20 cellular contexts compared by ENCODE assay signal in the genomic region with DNA sequence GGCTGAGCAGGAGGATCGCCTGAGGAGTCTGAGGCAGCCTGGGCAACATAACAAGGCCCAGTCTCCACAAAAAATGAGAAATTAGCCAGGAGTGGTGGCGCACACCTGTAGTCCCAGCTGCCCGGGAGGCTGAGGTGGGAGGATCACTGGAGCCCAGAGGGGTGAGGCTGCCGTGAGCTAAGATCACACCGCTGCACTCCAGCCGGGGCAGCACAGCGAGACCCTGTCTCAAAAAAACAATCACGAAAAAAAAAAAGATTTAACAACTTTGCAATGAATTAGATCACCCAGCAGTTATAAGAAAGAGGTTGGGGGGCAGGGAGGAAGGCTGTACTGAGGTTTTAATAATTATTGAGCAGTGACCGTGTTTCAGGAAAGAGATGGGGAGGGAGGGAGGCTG.
"Had no signal": no experiment of that assay in that cellular context is flagged by ENCODE, and none has a peak within 500 bp of the region (broad histone marks: within the 10 kb centered on the region; RNA-seq: fewer than 3 reads in every experiment).

No MANE protein-coding gene starts in this region.

- H3K4me3 ChIP-seq: ascending aorta, breast epithelium, esophagus squamous epithelium, mucosa of descending colon, tibial nerve, uterus had no signal

- H3K4me3 Mint-ChIP-seq: activated CD4-positive, alpha-beta T cell treated with anti-CD3 and anti-CD28 coated beads for 36 hours; activated naive CD4-positive, alpha-beta T cell treated with anti-CD3 and anti-CD28 coated beads, Interleukin-2, amount 50 U/mL, for 24 hours; dendritic cell treated with granulocyte-macrophage colony-stimulating factor and Interleukin-4, amounts not matched to agents 40 ng/mL and 50 ng/mL, for 4 days; naive thymus-derived CD8-positive, alpha-beta T cell; T-helper 2 cell treated with Interferon-gamma antibody and Interleukin-4, amounts not matched to agents 5 μg/mL and 100 μg/mL, for 36 hours had no signal

- H3K36me3 ChIP-seq: ascending aorta, breast epithelium, tibial nerve, uterus had no signal

- H3K27ac Mint-ChIP-seq: activated CD4-positive, alpha-beta T cell treated with anti-CD3 and anti-CD28 coated beads for 36 hours; activated naive CD4-positive, alpha-beta T cell treated with anti-CD3 and anti-CD28 coated beads, Interleukin-2, amount 50 U/mL, for 24 hours; dendritic cell treated with granulocyte-macrophage colony-stimulating factor and Interleukin-4, amounts not matched to agents 40 ng/mL and 50 ng/mL, for 4 days; naive thymus-derived CD8-positive, alpha-beta T cell; T-helper 2 cell treated with Interferon-gamma antibody and Interleukin-4, amounts not matched to agents 5 μg/mL and 100 μg/mL, for 36 hours had no signal

- H3K9me3 ChIP-seq: ascending aorta, breast epithelium, esophagus squamous epithelium, mucosa of descending colon, tibial nerve, uterus had no signal

- H3K9me3 Mint-ChIP-seq: activated naive CD4-positive, alpha-beta T cell treated with anti-CD3 and anti-CD28 coated beads, Interleukin-2, amount 50 U/mL, for 24 hours; dendritic cell treated with granulocyte-macrophage colony-stimulating factor and Interleukin-4, amounts not matched to agents 40 ng/mL and 50 ng/mL, for 4 days; naive thymus-derived CD8-positive, alpha-beta T cell; T-helper 2 cell treated with Interferon-gamma antibody and Interleukin-4, amounts not matched to agents 5 μg/mL and 100 μg/mL, for 36 hours had no signal

- H3K36me3 Mint-ChIP-seq: activated naive CD4-positive, alpha-beta T cell treated with anti-CD3 and anti-CD28 coated beads, Interleukin-2, amount 50 U/mL, for 24 hours; naive thymus-derived CD8-positive, alpha-beta T cell had no signal

- ATAC-seq: activated CD4-positive, alpha-beta T cell treated with anti-CD3 and anti-CD28 coated beads for 36 hours; naive thymus-derived CD8-positive, alpha-beta T cell had no signal

- H3K4me1 Mint-ChIP-seq: activated CD4-positive, alpha-beta T cell treated with anti-CD3 and anti-CD28 coated beads for 36 hours; activated naive CD4-positive, alpha-beta T cell treated with anti-CD3 and anti-CD28 coated beads, Interleukin-2, amount 50 U/mL, for 24 hours had no signal

- H3K27me3 Mint-ChIP-seq: activated CD4-positive, alpha-beta T cell treated with anti-CD3 and anti-CD28 coated beads for 36 hours; activated naive CD4-positive, alpha-beta T cell treated with anti-CD3 and anti-CD28 coated beads, Interleukin-2, amount 50 U/mL, for 24 hours had no signal

- DNase-seq: activated CD4-positive, alpha-beta T cell treated with anti-CD3 and anti-CD28 coated beads for 36 hours; activated CD4-positive, alpha-beta T cell treated with anti-CD3 and anti-CD28 coated beads, Interleukin-2, amount 50 U/mL, for 48 hours; activated gamma-delta T cell; cerebellar nuclear complex; effector memory CD4-positive, alpha-beta T cell; esophagus squamous epithelium; hypothalamus; islet precursor cell; mesenchymal stem cell; naive thymus-derived CD8-positive, alpha-beta T cell; stimulated activated CD8-positive, alpha-beta memory T cell treated with anti-CD3 and anti-CD28 coated beads, Interleukin-4, amount 100 ng/mL, for 48 hours; stimulated activated naive CD4-positive, alpha-beta T cell treated with Interleukin-2 at 50 U/mL for 16 hours; uterus had no signal

- H3K4me1 ChIP-seq: breast epithelium, uterus had no signal

- H3K27me3 ChIP-seq: ascending aorta, breast epithelium, esophagus squamous epithelium, tibial nerve, uterus had no signal
